ENCODE assay signal across 15 cellular contexts in the genomic region with DNA sequence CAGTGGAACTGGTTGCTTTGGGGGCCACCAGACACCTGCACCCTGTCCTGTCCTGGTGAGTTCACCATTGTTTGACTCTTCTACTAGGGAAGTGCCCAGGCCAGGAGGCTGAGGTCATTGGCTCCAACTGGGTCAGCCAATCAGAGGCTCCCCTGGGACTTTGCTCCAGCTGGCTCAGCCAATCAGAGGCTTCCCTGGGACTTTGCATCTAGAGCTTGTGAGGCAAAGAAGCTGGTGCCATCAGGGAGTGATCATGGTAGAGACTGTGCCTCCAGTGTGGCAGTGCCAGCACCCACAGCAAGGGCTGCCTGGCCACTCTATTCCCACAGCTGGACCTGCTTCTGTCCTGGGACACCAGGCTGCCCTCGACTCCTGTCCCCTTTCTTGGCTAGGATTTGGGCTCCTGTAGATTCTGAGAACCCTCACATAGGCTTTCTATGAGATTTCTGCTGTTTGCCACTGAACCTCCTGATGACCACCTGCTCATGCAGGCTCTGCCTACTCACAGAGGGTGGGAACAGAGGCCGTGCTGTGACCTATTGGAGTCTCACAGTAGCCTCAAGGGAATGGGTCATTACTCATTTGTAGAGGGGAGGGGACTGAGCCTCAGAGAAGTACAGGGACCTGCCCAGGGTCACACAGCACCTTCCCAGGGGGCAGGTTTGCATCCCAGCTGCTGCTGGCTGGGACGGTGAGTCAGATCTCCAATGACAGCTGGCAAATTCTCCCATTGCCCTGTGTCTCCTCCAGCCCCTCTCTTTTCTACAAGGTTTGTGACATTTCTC. TPM values are rescaled to one million over a fixed set of nuclear protein-coding genes. Genes with fewer than 3 reads are reported as not detected.
DNase-seq lines count a peak whose midpoint lies in the region; ATAC-seq and TF ChIP-seq lines count a peak whose summit lies in the region.
"Had no signal": no experiment of that assay in that cellular context is flagged by ENCODE, and none has a peak within 500 bp of the region (broad histone marks: within the 10 kb centered on the region; RNA-seq: fewer than 3 reads in every experiment).

No MANE protein-coding gene starts in this region.

- H3K27me3 ChIP-seq in AG04450 (ENCODE audit: control insufficient read depth, insufficient read depth, low read length) (no peaks in the 10 kb centered on the region), IMR-90 (ENCODE audit: control insufficient read depth, insufficient read depth, low read length) (no peaks in the 10 kb centered on the region), osteoblast (ENCODE audit: insufficient read depth, low read length) (no peaks in the 10 kb centered on the region)

- no peak overlapping the region for H4K91ac ChIP-seq in IMR-90 (ENCODE audit: insufficient read depth, low read depth, low read length)

- H3K4me3 Mint-ChIP-seq in glutamatergic neuron (ENCODE audit: unreplicated experiment): no peak overlapping the region
- no peak overlapping the region for H3K4me3 Mint-ChIP-seq in stimulated activated naive CD8-positive, alpha-beta T cell treated with anti-CD3 and anti-CD28 coated beads, Interleukin-15, amount 100 ng/mL, for 72 hours
- H3K4me3 Mint-ChIP-seq: CD4-positive, alpha-beta memory T cell had no signal

- H3K27ac ChIP-seq in AG04450 (ENCODE audit: low read depth, low read length) (peak overlapping the region; percentile 21), IMR-90 (ENCODE audit: insufficient read depth, low read length) (no peak overlapping the region), osteoblast (ENCODE audit: low read depth, low read length) (no peak overlapping the region)

- 80% methylated on average over 1 of the region's 3 CpGs; no CpG with 5 or more reads in 1 of the 2 experiments for WGBS in IMR-90 (ENCODE audit: extremely low coverage in 2 of 2, insufficient read length in 1 of 2), 2 experiments

- DNase-seq in AG04450 (ENCODE audit: low read depth, low spot score) (no peak), IMR-90 (no peak), glutamatergic neuron (peak; percentile 7), osteoblast (ENCODE audit: insufficient read length, low spot score, missing footprints) (peak; percentile 29), GM03348 (ENCODE audit: low spot score) (no peak), GM19240 (ENCODE audit: insufficient read length, low spot score) (no peak), SK-N-DZ (ENCODE audit: low spot score) (no peak)
- no peak for DNase-seq in stimulated activated naive CD8-positive, alpha-beta T cell treated with anti-CD3 and anti-CD28 coated beads, Interleukin-15, amount 100 ng/mL, for 72 hours
- DNase-seq: CD4-positive, alpha-beta memory T cell; GF-D8; MV-4-11; NCI-H1417 treated with DMSO at 0.1 percent for 48 hours; NCI-H2029; NCI-H510A treated with DMSO at 0.1 percent for 48 hours; RPMI8226 had no signal

- no peak overlapping the region for H2BK15ac ChIP-seq in IMR-90 (ENCODE audit: low read depth, low read length)

- no peak overlapping the region for H3K14ac ChIP-seq in IMR-90 (replicated peaks; ENCODE audit: low read depth, low read length)

- H3K9me1 ChIP-seq in IMR-90 (ENCODE audit: insufficient read depth, low read length): 0 out of 2 replicates have a peak, but pooled peaks cover 2% of the 10 kb centered on the region

- intact Hi-C loops in IMR-90 (cut with micrococcal nuclease): no loop called here

- POLR2A ChIA-PET in AG04450 (lab: Yijun Ruan, JAX): no interaction called here
- POLR2A ChIA-PET in IMR-90 (lab: Charles Lee; ENCODE audit: unreplicated experiment): no interaction called here

- H3K9ac ChIP-seq in IMR-90 (ENCODE audit: low read depth, low read length): no peak overlapping the region

- H4K8ac ChIP-seq in IMR-90 (ENCODE audit: low read depth in 2 of 2, low read length in 2 of 2): no peak overlapping the region

- no peak overlapping the region for H3K4me3 ChIP-seq in AG04450 (ENCODE audit: low read depth, low read length)
- H3K4me3 ChIP-seq in IMR-90 (ENCODE audit: insufficient read depth, low read depth, low read length): no peak overlapping the region
- no peak overlapping the region for H3K4me3 ChIP-seq in osteoblast (ENCODE audit: insufficient read depth, low read length)

- H3K56ac ChIP-seq in IMR-90 (ENCODE audit: extremely low read depth, insufficient read depth, low read length): no peak overlapping the region

- dilution Hi-C loops in IMR-90 (cut with HindIII; ENCODE audit: low sequenced_read_pairs, unreplicated experiment): no loop called here

- no peak for TF ChIP-seq RAD21 in IMR-90 (IDR thresholded peaks at IDR 0.05; ENCODE audit: low read length)

- H2BK20ac ChIP-seq in IMR-90 (ENCODE audit: low read depth, low read length): no peak overlapping the region

- CTCF ChIA-PET in AG04450 (lab: Charles Lee) (no interaction called here), IMR-90 (lab: Yijun Ruan, JAX) (no interaction called here)

- no peaks in the 10 kb centered on the region for H3K79me1 ChIP-seq in IMR-90 (ENCODE audit: low read depth in 1 of 2, low read length in 2 of 2)

- H2BK120ac ChIP-seq in IMR-90 (ENCODE audit: low read depth, low read length): no peak overlapping the region

- H3K4me1 Mint-ChIP-seq in glutamatergic neuron (ENCODE audit: low read depth, unreplicated experiment): peaks cover 5% of the 10 kb centered on the region
- peaks cover 2% of the 10 kb centered on the region for H3K4me1 Mint-ChIP-seq in stimulated activated naive CD8-positive, alpha-beta T cell treated with anti-CD3 and anti-CD28 coated beads, Interleukin-15, amount 100 ng/mL, for 72 hours
- H3K4me1 Mint-ChIP-seq: CD4-positive, alpha-beta memory T cell had no signal

- no TSS peak for BruUV-seq in IMR-90 (replicated peaks; lab: Mats Ljungman, UMichigan)

- H3K9me3 Mint-ChIP-seq in glutamatergic neuron (ENCODE audit: unreplicated experiment): peaks cover 5% of the 10 kb centered on the region
- peaks cover 28 to 30% of the 10 kb centered on the region in 2 donors for H3K9me3 Mint-ChIP-seq in stimulated activated naive CD8-positive, alpha-beta T cell treated with anti-CD3 and anti-CD28 coated beads, Interleukin-15, amount 100 ng/mL, for 72 hours

- H3K9me3 ChIP-seq in AG04450 (ENCODE audit: control insufficient read depth, insufficient read depth, low read length) (peaks cover 20% of the 10 kb centered on the region), IMR-90 (ENCODE audit: control insufficient read depth, insufficient read depth, low read length) (peaks cover 10% of the 10 kb centered on the region), osteoblast (ENCODE audit: low read depth, low read length) (peaks cover 9% of the 10 kb centered on the region)

- TF ChIP-seq POLR2A in IMR-90 (IDR thresholded peaks at IDR 0.05; ENCODE audit: low read depth, low read length): no peak

- no peak overlapping the region for H3K4ac ChIP-seq in IMR-90 (ENCODE audit: low read depth, low read length)

- peaks cover 16% of the 10 kb centered on the region for H3K36me3 Mint-ChIP-seq in glutamatergic neuron (ENCODE audit: unreplicated experiment)

- H2AK5ac ChIP-seq in IMR-90 (ENCODE audit: low read depth, low read length): no peak overlapping the region

- peaks cover 8% of the 10 kb centered on the region for H3K27me3 Mint-ChIP-seq in glutamatergic neuron (ENCODE audit: unreplicated experiment)
- no peaks in the 10 kb centered on the region for H3K27me3 Mint-ChIP-seq in stimulated activated naive CD8-positive, alpha-beta T cell treated with anti-CD3 and anti-CD28 coated beads, Interleukin-15, amount 100 ng/mL, for 72 hours

- H3K4me1 ChIP-seq in IMR-90 (ENCODE audit: control insufficient read depth, insufficient read depth, low read length) (peaks cover 4% of the 10 kb centered on the region), osteoblast (ENCODE audit: insufficient read depth, low read length) (no peaks in the 10 kb centered on the region)

- H3K27ac Mint-ChIP-seq in glutamatergic neuron (ENCODE audit: unreplicated experiment): no peak overlapping the region
- H3K27ac Mint-ChIP-seq in stimulated activated naive CD8-positive, alpha-beta T cell treated with anti-CD3 and anti-CD28 coated beads, Interleukin-15, amount 100 ng/mL, for 72 hours: no peak overlapping the region
- H3K27ac Mint-ChIP-seq: CD4-positive, alpha-beta memory T cell had no signal

- no peaks in the 10 kb centered on the region for H3K36me3 ChIP-seq in IMR-90 (ENCODE audit: control insufficient read depth, insufficient read depth, low read length)
- no peaks in the 10 kb centered on the region for H3K36me3 ChIP-seq in osteoblast (ENCODE audit: insufficient read depth, low read length)

- no peak overlapping the region for H4K5ac ChIP-seq in IMR-90 (ENCODE audit: low read depth, low read length)

- in situ Hi-C loops in IMR-90 (cut with MboI; ENCODE audit: low sequenced_read_pairs): no loop called here

- H3K79me2 ChIP-seq in osteoblast (ENCODE audit: insufficient read depth, low read length): no peaks in the 10 kb centered on the region

- H2AFZ ChIP-seq in IMR-90 (replicated peaks; ENCODE audit: low read length, poor library complexity) (no peak overlapping the region), osteoblast (ENCODE audit: low read length) (no peak overlapping the region)

- H4K20me1 ChIP-seq in IMR-90 (ENCODE audit: insufficient read depth, low read length) (no peaks in the 10 kb centered on the region), osteoblast (ENCODE audit: insufficient read depth, low read length) (no peaks in the 10 kb centered on the region)

- peak overlapping the region; percentile 50 for H2AK9ac ChIP-seq in IMR-90 (replicated peaks; ENCODE audit: low read depth, low read length, poor library complexity)

- no peak overlapping the region for H3K23ac ChIP-seq in IMR-90 (ENCODE audit: low read depth, low read length)

- H3K4me2 ChIP-seq in IMR-90 (ENCODE audit: low read depth, low read length): no peak overlapping the region
- H3K4me2 ChIP-seq in osteoblast (ENCODE audit: insufficient read depth, low read length): no peak overlapping the region

- no peak overlapping the region for H3K18ac ChIP-seq in IMR-90 (ENCODE audit: low read depth, low read length)

- TF ChIP-seq CTCF in AG04450 (IDR thresholded peaks at IDR 0.05; ENCODE audit: low read depth, low read length) (no peak), IMR-90 (conservative IDR thresholded peaks at IDR 0.05; ENCODE audit: low read depth, low read length) (no peak), glutamatergic neuron (IDR thresholded peaks at IDR 0.05; ENCODE audit: partially characterized antibody, unreplicated experiment) (no peak), osteoblast (IDR thresholded peaks at IDR 0.05; ENCODE audit: extremely low read depth, low read depth, low read length) (no peak)

- H2BK5ac ChIP-seq in IMR-90 (ENCODE audit: low read depth, low read length, poor library complexity, severe bottlenecking): no peak overlapping the region

- no peak for ATAC-seq in IMR-90 (ENCODE audit: low read depth)
- ATAC-seq in stimulated activated naive CD8-positive, alpha-beta T cell treated with anti-CD3 and anti-CD28 coated beads, Interleukin-15, amount 100 ng/mL, for 72 hours: no peak

RNA-seq across cellular contexts. Expression of gene SHISAL1, which starts 59.2 kb away (rescaled TPM):
- polyA plus RNA-seq in AG04450 (2011; rRNA removed) (2.3 and 2.4 TPM in 2 replicates), IMR-90 (2012; rRNA removed) (0.83 and 1.0 TPM in 2 replicates)
- 3.3 and 3.7 TPM in 2 replicates for polyA minus RNA-seq in AG04450 (2011; rRNA and poly(A)+ RNA removed)
- total RNA-seq in IMR-90 (2012; rRNA removed) (1.1 and 1.4 TPM in 2 replicates), glutamatergic neuron (ENCODE audit: unreplicated experiment) (3.2 TPM), osteoblast (52.5 and 57.2 TPM in 2 replicates)
- 0.36 and 0.56 TPM in 2 replicates for polyA plus RNA-seq in IMR-90 (2012; cell fraction: cytosol; rRNA removed)
- 0.84 and 1.00 TPM in 2 replicates for polyA plus RNA-seq in IMR-90 (2012; cell fraction: nucleus; rRNA removed; ENCODE audit: low replicate concordance)
- not detected in 2 replicates for polyA plus RNA-seq in SK-N-DZ (2014; cell fraction: cytosol; rRNA removed)
- polyA plus RNA-seq in SK-N-DZ (2014; cell fraction: nucleus; rRNA removed): 0.02 TPM in 1 of 2 replicates, not detected in the other
- total RNA-seq: CD4-positive, alpha-beta memory T cell had no signal
- polyA plus RNA-seq: CD4-positive, alpha-beta memory T cell had no signal

Comparison
In these comparisons a context has a peak if more than half of its experiments do, and no peak if none do; other contexts are left out.
1. DNase-seq: peak in glutamatergic neuron (single experiment) and osteoblast (single experiment); none in AG04450 (single experiment), IMR-90 (single experiment), GM03348 (single experiment), stimulated activated naive CD8-positive, alpha-beta T cell treated with anti-CD3 and anti-CD28 coated beads, Interleukin-15, amount 100 ng/mL, for 72 hours (0 of 2), GM19240 (single experiment) and SK-N-DZ (single experiment).
2. RNA of gene SHISAL1, which starts 59.2 kb away (total RNA-seq): 52.5 to 57.2 TPM in osteoblast; 3.2 TPM in glutamatergic neuron (single experiment) and 1.1 to 1.4 TPM in IMR-90; every median in the first group is over 10 times any median in the second.